ENCODE assay signal across 16 cellular contexts in the genomic region with DNA sequence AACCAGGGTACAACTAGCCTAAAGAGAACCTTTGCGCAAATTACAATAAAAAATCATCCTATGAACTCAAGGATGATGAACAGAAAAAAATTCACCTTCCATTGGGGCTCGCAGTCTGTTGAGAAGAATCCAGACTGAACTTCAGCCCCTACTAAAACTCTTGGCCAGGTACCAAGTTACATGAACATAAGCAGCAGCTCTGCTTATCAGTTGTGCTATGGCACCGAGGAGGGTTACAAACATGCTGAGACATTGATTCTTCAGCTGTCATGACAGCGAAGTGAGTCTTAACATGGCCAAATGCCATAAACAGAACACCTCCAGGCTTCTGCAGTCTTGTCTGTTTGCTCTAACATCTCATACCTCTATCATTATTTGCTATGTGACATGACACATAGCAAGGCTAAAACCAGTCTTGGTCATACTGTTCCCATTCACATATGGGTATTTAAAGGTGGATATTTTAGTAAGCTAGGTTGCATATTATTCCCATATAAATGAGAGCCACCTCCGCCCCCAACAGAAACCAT.
"Had no signal": no experiment of that assay in that cellular context is flagged by ENCODE, and none has a peak within 500 bp of the region (broad histone marks: within the 10 kb centered on the region; RNA-seq: fewer than 3 reads in every experiment).

No MANE protein-coding gene starts in this region.

- H3K4me3 Mint-ChIP-seq: activated CD4-positive, alpha-beta T cell treated with anti-CD3 and anti-CD28 coated beads for 36 hours; activated naive CD8-positive, alpha-beta T cell treated with anti-CD3 and anti-CD28 coated beads for 36 hours; effector memory CD8-positive, alpha-beta T cell; stimulated activated naive CD8-positive, alpha-beta T cell treated with anti-CD3 and anti-CD28 coated beads, Interleukin-15, amount 100 ng/mL, for 72 hours; T-helper 2 cell treated with Interferon-gamma antibody and Interleukin-4, amounts not matched to agents 5 μg/mL and 100 μg/mL, for 36 hours; type B pancreatic cell had no signal

- H3K27ac Mint-ChIP-seq: activated CD4-positive, alpha-beta T cell treated with anti-CD3 and anti-CD28 coated beads for 36 hours; activated naive CD8-positive, alpha-beta T cell treated with anti-CD3 and anti-CD28 coated beads for 36 hours; effector memory CD8-positive, alpha-beta T cell; T-helper 2 cell treated with Interferon-gamma antibody and Interleukin-4, amounts not matched to agents 5 μg/mL and 100 μg/mL, for 36 hours; type B pancreatic cell had no signal

- H3K27me3 ChIP-seq: cardiac muscle cell, suprapubic skin had no signal

- H3K4me1 Mint-ChIP-seq: activated CD4-positive, alpha-beta T cell treated with anti-CD3 and anti-CD28 coated beads for 36 hours; activated naive CD8-positive, alpha-beta T cell treated with anti-CD3 and anti-CD28 coated beads for 36 hours; stimulated activated naive CD8-positive, alpha-beta T cell treated with anti-CD3 and anti-CD28 coated beads, Interleukin-15, amount 100 ng/mL, for 72 hours had no signal

- ATAC-seq: activated CD4-positive, alpha-beta T cell treated with anti-CD3 and anti-CD28 coated beads for 36 hours; effector memory CD8-positive, alpha-beta T cell; stimulated activated naive CD8-positive, alpha-beta T cell treated with anti-CD3 and anti-CD28 coated beads, Interleukin-15, amount 100 ng/mL, for 72 hours had no signal

- H3K27ac ChIP-seq: cardiac muscle cell, left ventricle myocardium inferior, suprapubic skin had no signal

- DNase-seq: activated CD4-positive, alpha-beta T cell treated with anti-CD3 and anti-CD28 coated beads for 36 hours; activated CD4-positive, alpha-beta T cell treated with anti-CD3 and anti-CD28 coated beads, Interleukin-2, amount 50 U/mL, for 48 hours; activated naive CD4-positive, alpha-beta T cell; activated naive CD8-positive, alpha-beta T cell treated with anti-CD3 and anti-CD28 coated beads for 36 hours; amniotic stem cell; effector memory CD8-positive, alpha-beta T cell; foreskin melanocyte; kidney; left ventricle myocardium inferior; occipital lobe; posterior cingulate gyrus; stimulated activated naive CD8-positive, alpha-beta T cell treated with anti-CD3 and anti-CD28 coated beads, Interleukin-15, amount 100 ng/mL, for 72 hours had no signal

- H3K4me1 ChIP-seq: left ventricle myocardium inferior, suprapubic skin had no signal

- H3K36me3 Mint-ChIP-seq: activated naive CD8-positive, alpha-beta T cell treated with anti-CD3 and anti-CD28 coated beads for 36 hours; type B pancreatic cell had no signal

- H3K9me3 Mint-ChIP-seq: activated naive CD8-positive, alpha-beta T cell treated with anti-CD3 and anti-CD28 coated beads for 36 hours; type B pancreatic cell had no signal

- H3K27me3 Mint-ChIP-seq: activated CD4-positive, alpha-beta T cell treated with anti-CD3 and anti-CD28 coated beads for 36 hours; activated naive CD8-positive, alpha-beta T cell treated with anti-CD3 and anti-CD28 coated beads for 36 hours; effector memory CD8-positive, alpha-beta T cell; stimulated activated naive CD8-positive, alpha-beta T cell treated with anti-CD3 and anti-CD28 coated beads, Interleukin-15, amount 100 ng/mL, for 72 hours; type B pancreatic cell had no signal
